8 cellular contexts compared by ENCODE assay signal in genomic region chr15:45402162-45402954, GRCh38. TPM values are rescaled to one million over a fixed set of nuclear protein-coding genes. Genes with fewer than 3 reads are reported as not detected.
DNase-seq lines count a peak whose midpoint lies in the region; ATAC-seq, FAIRE-seq and TF ChIP-seq lines count a peak whose summit lies in the region.

No MANE protein-coding gene starts in this region.

- H3K4me3 ChIP-seq in fibroblast of pulmonary artery (replicated peaks; ENCODE audit: low read depth, low read length) = peak overlapping the region; percentile 92

- TF ChIP-seq CTCF in RWPE1 (conservative IDR thresholded peaks at IDR 0.05; ENCODE audit: low read depth) = no peak
- no peak for TF ChIP-seq CTCF in fibroblast of pulmonary artery (IDR thresholded peaks at IDR 0.05; ENCODE audit: low read length, missing control alignments)
- no peak for TF ChIP-seq CTCF in natural killer cell (IDR thresholded peaks at IDR 0.05)

- peak overlapping the region; percentile 92 to 93 for H3K27ac Mint-ChIP-seq in natural killer cell

- H3K27ac ChIP-seq in RWPE1 = peak overlapping the region; percentile 91

- no peaks in the 10 kb centered on the region for H3K27me3 Mint-ChIP-seq in natural killer cell (ENCODE audit: low read depth in 2 of 2)

- DNase-seq in ELF-1 (ENCODE audit: low read depth, low spot score) = peak; percentile 96
- peak; percentile 91 for DNase-seq in H54 (ENCODE audit: insufficient read length, low spot score)
- peak; percentile 100 for DNase-seq in LoVo (ENCODE audit: low spot score)
- DNase-seq in RWPE1 (ENCODE audit: low spot score) = peak; percentile 100
- DNase-seq in activated T-helper 9 cell treated with anti-CD3 and anti-CD28 coated beads, Interleukin-2, amount 50 U/mL, for 16 hours (ENCODE audit: low read depth) = peak; percentile 92
- peak; percentile 100 for DNase-seq in fibroblast of pulmonary artery (ENCODE audit: low read depth)
- DNase-seq in natural killer cell = peak; percentile 95
- peak; percentile 92 to 96 (median 94) for DNase-seq in stimulated activated naive CD4-positive, alpha-beta T cell (lab: John Stamatoyannopoulos, UW)

- H3K4me1 Mint-ChIP-seq in natural killer cell = peaks cover 21 to 25% of the 10 kb centered on the region in 2 donors

- peak; percentile 58 for TF ChIP-seq POLR2A in H54 (IDR thresholded peaks at IDR 0.05; ENCODE audit: low read depth, low read length)

- H3K36me3 Mint-ChIP-seq in natural killer cell = peaks cover 8% of the 10 kb centered on the region

- ATAC-seq in natural killer cell = peak; percentile 87 to 96 (median 90)

- intact Hi-C loops in natural killer cell (cut with micrococcal nuclease) = loop anchor here (1.0 to 2.0 kb wide), 4 partner anchors 56 to 202 kb away; partner anchors contain the start of gene BLOC1S6

- H3K9me3 Mint-ChIP-seq in natural killer cell = no peaks in the 10 kb centered on the region

- POLR2A ChIA-PET in RWPE1 (lab: Yijun Ruan, JAX; ENCODE audit: low non-redundant PET) = interaction anchor here (0.6 kb wide), 2 partner anchors 119 to 124 kb away, joined by 3 to 4 read pairs; no protein-coding TSS in a partner anchor

- CTCF ChIA-PET in RWPE1 (lab: Yijun Ruan, JAX) = interaction anchor here (0.5 to 1.6 kb wide), 10 partner anchors 19 to 1179 kb away, joined by 3 to 8 read pairs (median 3); partner anchors contain the start of gene BLOC1S6

- peak overlapping the region; percentile 91 for H3K4me3 Mint-ChIP-seq in natural killer cell

- peak; percentile 98 for FAIRE-seq in H54 (lab: Jason Lieb, UNC)

RNA-seq across cellular contexts. Expression of gene GATM, which starts 24.0 kb away (rescaled TPM):
- total RNA-seq in natural killer cell = 1 to 10 TPM; 1.3 to 2.1 (median 2.0) TPM

Comparison
In these comparisons a context has a peak if more than half of its experiments do, and no peak if none do; other contexts are left out.
1. Peak in every context shown above with its lines: DNase-seq, ATAC-seq, H3K4me3 ChIP-seq and H3K27ac ChIP-seq.